Comparison of ENCODE assay signal across 20 cellular contexts in genomic region chr16:59849716-59850115, GRCh38.
"Had no signal": no experiment of that assay in that cellular context is flagged by ENCODE, and none has a peak within 500 bp of the region (broad histone marks: within the 10 kb centered on the region; RNA-seq: fewer than 3 reads in every experiment).

No MANE protein-coding gene starts in this region.

- H3K27ac Mint-ChIP-seq: activated CD4-positive, alpha-beta memory T cell treated with anti-CD3 and anti-CD28 coated beads, Interleukin-2, amount 10 ng/mL, durations not matched to agents 7 days and 5 days; activated naive CD4-positive, alpha-beta T cell treated with anti-CD3 and anti-CD28 coated beads, Interleukin-2, amount 50 U/mL, for 24 hours; activated naive CD8-positive, alpha-beta T cell treated with anti-CD3 and anti-CD28 coated beads, Interleukin-2, amount 50 U/mL, for 24 hours; activated T-helper 17 cell treated with anti-CD3 and anti-CD28 coated beads, Interleukin-2, amount 50 U/mL, for 72 hours; dendritic cell treated with granulocyte-macrophage colony-stimulating factor and Interleukin-4, amounts not matched to agents 40 ng/mL and 50 ng/mL, for 4 days; nephron had no signal

- H3K27me3 Mint-ChIP-seq: activated CD4-positive, alpha-beta memory T cell treated with anti-CD3 and anti-CD28 coated beads, Interleukin-2, amount 10 ng/mL, durations not matched to agents 7 days and 5 days; activated naive CD4-positive, alpha-beta T cell treated with anti-CD3 and anti-CD28 coated beads, Interleukin-2, amount 50 U/mL, for 24 hours; activated naive CD8-positive, alpha-beta T cell treated with anti-CD3 and anti-CD28 coated beads, Interleukin-2, amount 50 U/mL, for 24 hours; activated T-helper 17 cell treated with anti-CD3 and anti-CD28 coated beads, Interleukin-2, amount 50 U/mL, for 72 hours; central memory CD8-positive, alpha-beta T cell; dendritic cell treated with granulocyte-macrophage colony-stimulating factor and Interleukin-4, amounts not matched to agents 40 ng/mL and 50 ng/mL, for 4 days had no signal

- H3K4me1 Mint-ChIP-seq: activated CD4-positive, alpha-beta memory T cell treated with anti-CD3 and anti-CD28 coated beads, Interleukin-2, amount 10 ng/mL, durations not matched to agents 7 days and 5 days; activated naive CD4-positive, alpha-beta T cell treated with anti-CD3 and anti-CD28 coated beads, Interleukin-2, amount 50 U/mL, for 24 hours; activated naive CD8-positive, alpha-beta T cell treated with anti-CD3 and anti-CD28 coated beads, Interleukin-2, amount 50 U/mL, for 24 hours; activated T-helper 17 cell treated with anti-CD3 and anti-CD28 coated beads, Interleukin-2, amount 50 U/mL, for 72 hours; central memory CD8-positive, alpha-beta T cell had no signal

- DNase-seq: activated CD4-positive, alpha-beta memory T cell treated with anti-CD3 and anti-CD28 coated beads, Interleukin-2, amount 10 ng/mL, durations not matched to agents 7 days and 5 days; activated CD4-positive, alpha-beta T cell treated with anti-CD3 and anti-CD28 coated beads for 48 hours; activated gamma-delta T cell treated with Interleukin-2 at 50 U/mL for 16 hours; activated naive CD8-positive, alpha-beta T cell treated with anti-CD3 and anti-CD28 coated beads, Interleukin-2, amount 50 U/mL, for 24 hours; activated T-cell treated with anti-CD3 and anti-CD28 coated beads, Interleukin-2, amount 50 U/mL, for 4 hours; amygdala; glutamatergic neuron; left ventricle myocardium inferior; mucosa of descending colon; right lobe of liver; stimulated activated CD4-positive, alpha-beta T cell treated with anti-CD3 and anti-CD28 coated beads, Interleukin-4, amount 100 ng/mL, for 1 hour; stimulated activated naive CD8-positive, alpha-beta T cell treated with anti-CD3 and anti-CD28 coated beads, Interleukin-15, Interleukin-2, amounts not matched to agents 100 U/mL and 50 U/mL, for 24 hours; testis; transverse colon had no signal

- H3K36me3 Mint-ChIP-seq: activated naive CD4-positive, alpha-beta T cell treated with anti-CD3 and anti-CD28 coated beads, Interleukin-2, amount 50 U/mL, for 24 hours had no signal

- H3K4me3 Mint-ChIP-seq: activated CD4-positive, alpha-beta memory T cell treated with anti-CD3 and anti-CD28 coated beads, Interleukin-2, amount 10 ng/mL, durations not matched to agents 7 days and 5 days; activated naive CD4-positive, alpha-beta T cell treated with anti-CD3 and anti-CD28 coated beads, Interleukin-2, amount 50 U/mL, for 24 hours; activated naive CD8-positive, alpha-beta T cell treated with anti-CD3 and anti-CD28 coated beads, Interleukin-2, amount 50 U/mL, for 24 hours; activated T-cell treated with anti-CD3 and anti-CD28 coated beads, Interleukin-2, amount 50 U/mL, for 4 hours; activated T-helper 17 cell treated with anti-CD3 and anti-CD28 coated beads, Interleukin-2, amount 50 U/mL, for 72 hours; central memory CD8-positive, alpha-beta T cell; dendritic cell treated with granulocyte-macrophage colony-stimulating factor and Interleukin-4, amounts not matched to agents 40 ng/mL and 50 ng/mL, for 4 days; nephron had no signal

- ATAC-seq: activated CD4-positive, CD25-positive, alpha-beta regulatory T cell treated with anti-CD3 and anti-CD28 coated beads, Interleukin-2, amount 50 U/mL, for 24 hours; activated naive CD8-positive, alpha-beta T cell treated with anti-CD3 and anti-CD28 coated beads, Interleukin-2, amount 50 U/mL, for 24 hours; activated T-cell treated with anti-CD3 and anti-CD28 coated beads, Interleukin-2, amount 50 U/mL, for 4 hours; activated T-helper 17 cell treated with anti-CD3 and anti-CD28 coated beads, Interleukin-2, amount 50 U/mL, for 72 hours; mucosa of descending colon; right lobe of liver; stimulated activated naive CD8-positive, alpha-beta T cell treated with anti-CD3 and anti-CD28 coated beads, Interleukin-15, Interleukin-2, amounts not matched to agents 100 U/mL and 50 U/mL, for 24 hours had no signal

- H3K9me3 Mint-ChIP-seq: dendritic cell treated with granulocyte-macrophage colony-stimulating factor and Interleukin-4, amounts not matched to agents 40 ng/mL and 50 ng/mL, for 4 days; nephron had no signal
